26 cellular contexts compared by ENCODE assay signal in genomic region chr12:28054583-28054982, GRCh38.
"Had no signal": no experiment of that assay in that cellular context is flagged by ENCODE, and none has a peak within 500 bp of the region (broad histone marks: within the 10 kb centered on the region; RNA-seq: fewer than 3 reads in every experiment).

No MANE protein-coding gene starts in this region.

- H3K27ac Mint-ChIP-seq: immature natural killer cell; mesothelial cell of epicardium; naive thymus-derived CD8-positive, alpha-beta T cell had no signal

- DNase-seq: dermis blood vessel endothelial cell; effector CD4-positive, alpha-beta T cell; effector memory CD4-positive, alpha-beta T cell; foreskin keratinocyte; heart left ventricle; immature natural killer cell; islet precursor cell; kidney; kidney glomerular epithelial cell; left colon; left ventricle myocardium inferior; lower lobe of right lung; mesenchymal stem cell; mucosa of descending colon; naive B cell; naive thymus-derived CD8-positive, alpha-beta T cell had no signal

- ATAC-seq: foreskin keratinocyte; gastroesophageal sphincter; heart left ventricle; left colon; left lobe of liver; lower lobe of right lung; mucosa of descending colon; naive thymus-derived CD8-positive, alpha-beta T cell had no signal

- H3K9me3 Mint-ChIP-seq: mesothelial cell of epicardium; naive thymus-derived CD8-positive, alpha-beta T cell had no signal

- H3K4me1 Mint-ChIP-seq: immature natural killer cell; naive B cell; naive thymus-derived CD8-positive, alpha-beta T cell had no signal

- H3K79me2 ChIP-seq: hepatocyte had no signal

- H2AFZ ChIP-seq: hepatocyte had no signal

- H3K27ac ChIP-seq: coronary artery, dorsolateral prefrontal cortex, esophagus muscularis mucosa, foreskin keratinocyte, gastroesophageal sphincter, heart left ventricle, hepatocyte, left ventricle myocardium inferior, lower lobe of right lung had no signal

- FAIRE-seq: colon, endothelial cell of umbilical vein, frontal cortex, kidney had no signal

- H3K9me3 ChIP-seq: esophagus muscularis mucosa, gastroesophageal sphincter, heart left ventricle, left ventricle myocardium inferior, lower lobe of right lung, mucosa of descending colon had no signal

- H3K36me3 Mint-ChIP-seq: immature natural killer cell; mesothelial cell of epicardium; naive B cell; naive thymus-derived CD8-positive, alpha-beta T cell had no signal

- H3K4me3 ChIP-seq: coronary artery, dorsolateral prefrontal cortex, esophagus muscularis mucosa, gastroesophageal sphincter, heart left ventricle, hepatocyte, left ventricle myocardium inferior, lower lobe of right lung, mucosa of descending colon had no signal

- H3K4me2 ChIP-seq: hepatocyte had no signal

- H3K4me1 ChIP-seq: esophagus muscularis mucosa, gastroesophageal sphincter, lower lobe of right lung had no signal

- H3K36me3 ChIP-seq: esophagus muscularis mucosa, gastroesophageal sphincter, heart left ventricle, left ventricle myocardium inferior, lower lobe of right lung had no signal

- H3K27me3 ChIP-seq: esophagus muscularis mucosa, foreskin keratinocyte, gastroesophageal sphincter, heart left ventricle, hepatocyte had no signal

- H3K4me3 Mint-ChIP-seq: immature natural killer cell; mesothelial cell of epicardium; naive B cell; naive thymus-derived CD8-positive, alpha-beta T cell had no signal
